Comparison of ENCODE assay signal across 10 cellular contexts in genomic region chr7:37285701-37286475, GRCh38.
DNase-seq lines count a peak whose midpoint lies in the region; ATAC-seq and TF ChIP-seq lines count a peak whose summit lies in the region.
"Had no signal": no experiment of that assay in that cellular context is flagged by ENCODE, and none has a peak within 500 bp of the region (broad histone marks: within the 10 kb centered on the region; RNA-seq: fewer than 3 reads in every experiment).

No MANE protein-coding gene starts in this region.

- TF ChIP-seq RAD21 in SK-N-SH (IDR thresholded peaks at IDR 0.05; ENCODE audit: low read length): no peak

- no peak for DNase-seq in CD4-positive, CD25-positive, alpha-beta regulatory T cell
- DNase-seq in WTC11 (ENCODE audit: low spot score) (no peak), left lobe of liver (ENCODE audit: low spot score) (no peak), Calu3 (no peak), SK-N-SH (no peak)
- DNase-seq: activated CD4-positive, alpha-beta T cell treated with anti-CD3 and anti-CD28 coated beads for 48 hours; cerebellar nuclear complex had no signal

- WGBS in SK-N-SH (ENCODE audit: low lambda C conversion rate): 54% methylated on average over 6 of the region's 6 CpGs

- TF ChIP-seq EP300 in SK-N-SH (IDR thresholded peaks at IDR 0.05; ENCODE audit: borderline replicate concordance in 1 of 2, low read depth in 1 of 2, low read length in 1 of 2): no peak

- no peak overlapping the region for H2AFZ ChIP-seq in SK-N-SH (ENCODE audit: low read depth)

- H3K27me3 Mint-ChIP-seq in CD4-positive, CD25-positive, alpha-beta regulatory T cell: no peaks in the 10 kb centered on the region
- no peaks in the 10 kb centered on the region for H3K27me3 Mint-ChIP-seq in WTC11 (ENCODE audit: low read depth)
- peaks cover 12% of the 10 kb centered on the region for H3K27me3 Mint-ChIP-seq in Calu3 (ENCODE audit: unreplicated experiment)

- H3K4me1 Mint-ChIP-seq in CD4-positive, CD25-positive, alpha-beta regulatory T cell: peaks cover 26 to 61% (median 46%) of the 10 kb centered on the region in 4 donors
- H3K4me1 Mint-ChIP-seq in WTC11: peaks cover 31% of the 10 kb centered on the region
- H3K4me1 Mint-ChIP-seq in Calu3 (ENCODE audit: low read depth, unreplicated experiment): no peaks in the 10 kb centered on the region

- H3K4me1 ChIP-seq in CD4-positive, CD25-positive, alpha-beta regulatory T cell (ENCODE audit: control insufficient read depth, insufficient read depth, low read length, poor library complexity, severe bottlenecking): peaks cover 25% of the 10 kb centered on the region
- H3K4me1 ChIP-seq in HEK293 (ENCODE audit: control insufficient read depth, insufficient read depth, low read length) (peaks cover 6% of the 10 kb centered on the region), SK-N-SH (ENCODE audit: control insufficient read depth in 1 of 2, insufficient read depth in 2 of 2, low read depth in 1 of 2, low read length in 1 of 2) (peaks cover 0 to 53% of the 10 kb centered on the region in 2 experiments; a peak in 2 of 4 replicates)

- no peak overlapping the region for H3K4me3 Mint-ChIP-seq in CD4-positive, CD25-positive, alpha-beta regulatory T cell
- no peak overlapping the region for H3K4me3 Mint-ChIP-seq in WTC11
- H3K4me3 Mint-ChIP-seq in Calu3 (ENCODE audit: low read depth, unreplicated experiment): no peak overlapping the region

- no peak overlapping the region for H3K4me3 ChIP-seq in CD4-positive, CD25-positive, alpha-beta regulatory T cell (ENCODE audit: low read depth, low read length)
- H3K4me3 ChIP-seq in HEK293 (ENCODE audit: low read depth, low read length) (no peak overlapping the region), SK-N-SH (ENCODE audit: low read depth in 2 of 2, low read length in 1 of 2) (no peak overlapping the region)

- CTCF ChIA-PET in HEK293 (lab: Yijun Ruan, JAX): interaction anchor here (0.6 to 2.6 kb wide), 13 partner anchors 11 to 780 kb away, joined by 3 to 16 read pairs (median 4); no protein-coding TSS in a partner anchor
- CTCF ChIA-PET in WTC11 (lab: Charles Lee): interaction anchor here (1.0 to 3.9 kb wide), 5 partner anchors 11 to 224 kb away, joined by 3 to 17 read pairs (median 6); no protein-coding TSS in a partner anchor
- CTCF ChIA-PET in Calu3 (lab: Charles Lee): interaction anchor here (0.6 kb wide), 1 partner anchor 67 kb away, joined by 3 read pairs; no protein-coding TSS in a partner anchor
- CTCF ChIA-PET in SK-N-SH (lab: Yijun Ruan, JAX): interaction anchor here (0.8 to 5.5 kb wide), 29 partner anchors 11 to 676 kb away, joined by 3 to 42 read pairs (median 4); partner anchors contain the start of gene ELMO1

- peaks cover 0 to 2% (median 0%) of the 10 kb centered on the region in 7 donors for H3K9me3 Mint-ChIP-seq in CD4-positive, CD25-positive, alpha-beta regulatory T cell
- H3K9me3 Mint-ChIP-seq in WTC11 (no peaks in the 10 kb centered on the region), Calu3 (ENCODE audit: low read depth, unreplicated experiment) (peaks cover 3% of the 10 kb centered on the region)

- intact Hi-C loops in Calu3 (cut with micrococcal nuclease; ENCODE audit: unreplicated experiment): loop anchor here (2.0 kb wide), 1 partner anchor 67 kb away; no protein-coding TSS in a partner anchor

- no peak for TF ChIP-seq CTCF in HEK293 (tag by site-specific recombination; IDR thresholded peaks at IDR 0.05)
- no peak for TF ChIP-seq CTCF in WTC11 (IDR thresholded peaks at IDR 0.05)
- no peak for TF ChIP-seq CTCF in Calu3 (IDR thresholded peaks at IDR 0.05; ENCODE audit: unreplicated experiment)
- no peak for TF ChIP-seq CTCF in SK-N-SH (IDR thresholded peaks at IDR 0.05)

- H3K27ac ChIP-seq in CD4-positive, CD25-positive, alpha-beta regulatory T cell (ENCODE audit: insufficient read depth, low read length, poor library complexity, severe bottlenecking): no peak overlapping the region
- H3K27ac ChIP-seq in HEK293 (ENCODE audit: extremely low read depth, low read depth, low read length) (no peak overlapping the region), SK-N-SH (ENCODE audit: low read depth in 2 of 2, low read length in 1 of 2) (no peak overlapping the region; a peak in 1 of 4 replicates)

- POLR2A ChIA-PET in HEK293 (lab: Yijun Ruan, JAX) (no interaction called here), WTC11 (lab: Charles Lee) (no interaction called here), SK-N-SH (lab: Yijun Ruan, JAX) (no interaction called here)

- H3K36me3 ChIP-seq in CD4-positive, CD25-positive, alpha-beta regulatory T cell (ENCODE audit: control insufficient read depth, insufficient read depth, low read length): no peaks in the 10 kb centered on the region
- H3K36me3 ChIP-seq in HEK293 (ENCODE audit: control insufficient read depth in 2 of 2, insufficient read depth in 1 of 2, low read length in 2 of 2) (no peaks in the 10 kb centered on the region), SK-N-SH (replicated peaks in 1 of 2; ENCODE audit: control insufficient read depth in 1 of 2, insufficient read depth in 2 of 2, low read length in 1 of 2) (no peaks in the 10 kb centered on the region)

- H3K9me2 ChIP-seq in SK-N-SH: no peaks in the 10 kb centered on the region

- no TSS peak for BruUV-seq in Calu3 (replicated peaks; lab: Mats Ljungman, UMichigan)

- no peaks in the 10 kb centered on the region for H3K79me2 ChIP-seq in SK-N-SH (ENCODE audit: insufficient read depth)

- H3F3A ChIP-seq in SK-N-SH (replicated peaks; ENCODE audit: insufficient read depth): no peaks in the 10 kb centered on the region

- peak overlapping the region; percentile 59 to 84 (median 73) for H3K27ac Mint-ChIP-seq in CD4-positive, CD25-positive, alpha-beta regulatory T cell
- H3K27ac Mint-ChIP-seq in WTC11 (no peak overlapping the region), Calu3 (ENCODE audit: unreplicated experiment) (no peak overlapping the region)

- H3K36me3 Mint-ChIP-seq in CD4-positive, CD25-positive, alpha-beta regulatory T cell: peaks cover 14% of the 10 kb centered on the region
- no peaks in the 10 kb centered on the region for H3K36me3 Mint-ChIP-seq in WTC11
- H3K36me3 Mint-ChIP-seq in Calu3 (ENCODE audit: insufficient read depth, unreplicated experiment): no peaks in the 10 kb centered on the region

- H3K9ac ChIP-seq in SK-N-SH: no peak overlapping the region

- no peaks in the 10 kb centered on the region for H3K9me3 ChIP-seq in CD4-positive, CD25-positive, alpha-beta regulatory T cell (ENCODE audit: control insufficient read depth in 2 of 2, low read length in 2 of 2)
- H3K9me3 ChIP-seq in HEK293 (ENCODE audit: control insufficient read depth, insufficient read depth, low read depth, low read length) (no peaks in the 10 kb centered on the region), SK-N-SH (peaks cover 3% of the 10 kb centered on the region; the same call in 1 of the 2 replicates)

- no peaks in the 10 kb centered on the region for H4K20me1 ChIP-seq in SK-N-SH (ENCODE audit: insufficient read depth)

- no peak for ATAC-seq in CD4-positive, CD25-positive, alpha-beta regulatory T cell (ENCODE audit: low read depth in 2 of 2)
- ATAC-seq in WTC11 (no peak), left lobe of liver (peak; percentile 21), GM18858 (IDR thresholded peaks at IDR 0.05; ENCODE audit: unreplicated experiment) (no peak), GM19395 (IDR thresholded peaks at IDR 0.05; ENCODE audit: unreplicated experiment) (no peak)

- no peaks in the 10 kb centered on the region for H3K27me3 ChIP-seq in CD4-positive, CD25-positive, alpha-beta regulatory T cell (ENCODE audit: control insufficient read depth, insufficient read depth, low read length)
- H3K27me3 ChIP-seq in SK-N-SH (ENCODE audit: insufficient read depth): no peaks in the 10 kb centered on the region

- H3K4me2 ChIP-seq in SK-N-SH: no peak overlapping the region

TF ChIP-seq in HEK293, 187 proteins besides CTCF, POLR2A, EP300 and RAD21 (continues in another document):
- TF ChIP-seq ZNF837 (tag by site-specific recombination; IDR thresholded peaks at IDR 0.05): no peak

TF ChIP-seq in WTC11, 78 proteins besides CTCF, POLR2A, EP300 and RAD21:
- TF ChIP-seq USF1 (CRISPR knock-in tag; IDR thresholded peaks at IDR 0.05) (peak; percentile 41; the same call in 1 of the 2 replicates), CREM (CRISPR knock-in tag; IDR thresholded peaks at IDR 0.05) (no peak), PRRX2 (CRISPR knock-in tag; IDR thresholded peaks at IDR 0.05) (no peak), USF2 (CRISPR knock-in tag; IDR thresholded peaks at IDR 0.05) (peak; percentile 52)
TF ChIP-seq in WTC11: peak in this region for 2.

TF ChIP-seq in SK-N-SH, 30 proteins besides CTCF, POLR2A, EP300 and RAD21 (continues in another document):
- TF ChIP-seq ELF1 (IDR thresholded peaks at IDR 0.05): no peak
- no peak for TF ChIP-seq CHD2 (IDR thresholded peaks at IDR 0.05; ENCODE audit: low read length, partially characterized antibody)
- TF ChIP-seq RXRA (IDR thresholded peaks at IDR 0.05; ENCODE audit: borderline replicate concordance, low read depth): no peak
- no peak for TF ChIP-seq EZH2phosphoT487 (IDR thresholded peaks at IDR 0.05; ENCODE audit: borderline replicate concordance, low read depth)
- no peak for TF ChIP-seq RFX5 (IDR thresholded peaks at IDR 0.05; ENCODE audit: low read length)
- TF ChIP-seq SIN3A (IDR thresholded peaks at IDR 0.05; ENCODE audit: borderline replicate concordance, low read depth, low read length): no peak
- no peak for TF ChIP-seq TEAD4 (IDR thresholded peaks at IDR 0.05; ENCODE audit: borderline replicate concordance, insufficient read depth)
- no peak for TF ChIP-seq USF2 (IDR thresholded peaks at IDR 0.05; ENCODE audit: borderline replicate concordance, low read depth, low read length)
- no peak for TF ChIP-seq IRF3 (IDR thresholded peaks at IDR 0.05; ENCODE audit: low read depth, low read length)
- no peak for TF ChIP-seq FOXJ3 (CRISPR knock-in tag; IDR thresholded peaks at IDR 0.05)
- no peak for TF ChIP-seq MXI1 (IDR thresholded peaks at IDR 0.05; ENCODE audit: low read depth, low read length)
- no peak for TF ChIP-seq NRF1 (IDR thresholded peaks at IDR 0.05; ENCODE audit: low read depth, low read length)

Comparison
In these comparisons a context has a peak if more than half of its experiments do, and no peak if none do; other contexts are left out.
1. H3K27ac Mint-ChIP-seq: peak in CD4-positive, CD25-positive, alpha-beta regulatory T cell (3 of 3); none in WTC11 (single experiment) and Calu3 (single experiment).